ENCODE assay signal across 9 cellular contexts in genomic region chr12:52673713-52674415, GRCh38. TPM values are rescaled to one million over a fixed set of nuclear protein-coding genes. Genes with fewer than 3 reads are reported as not detected.
"Had no signal": no experiment of that assay in that cellular context is flagged by ENCODE, and none has a peak within 500 bp of the region (broad histone marks: within the 10 kb centered on the region; RNA-seq: fewer than 3 reads in every experiment).

No MANE protein-coding gene starts in this region.

- H3K4me1 Mint-ChIP-seq: GM23338, H9 had no signal

- DNase-seq: H9, HCEC 1CT, IMR-90, KBM-7 had no signal

- FAIRE-seq: H1, H54 had no signal

- ATAC-seq: GM23338 had no signal

- H2AFZ ChIP-seq: GM23338 had no signal

- H3K4me2 ChIP-seq: GM23338 had no signal

- H3K4me3 Mint-ChIP-seq: GM23338, H9 had no signal

- H3K9me3 Mint-ChIP-seq: GM23338, H9 had no signal

- H3K27ac ChIP-seq: HL-60 had no signal

- H3K27ac Mint-ChIP-seq: GM23338, H9 had no signal

- H3K4me3 ChIP-seq: GM23338 had no signal

RNA-seq across cellular contexts. Expression of gene KRT1, which starts 6.3 kb away (rescaled TPM):
- total RNA-seq: GM23338, H1, H9, HT1080, IMR-90 had no signal
- polyA plus RNA-seq: GM23338, H1, IMR-90 had no signal

RNA-seq across cellular contexts. Expression of gene KRT2, which starts 21.9 kb away (rescaled TPM):
- total RNA-seq: GM23338, H1, H9, HT1080, IMR-90 had no signal
- polyA plus RNA-seq: GM23338, H1, IMR-90 had no signal

RNA-seq across cellular contexts. Expression of gene KRT77, which starts 29.5 kb away (rescaled TPM):
- total RNA-seq: GM23338, H1, H9, HT1080, IMR-90 had no signal
- polyA plus RNA-seq: GM23338, IMR-90 had no signal

RNA-seq across cellular contexts. Expression of gene KRT73, which starts 55.5 kb away (rescaled TPM):
- total RNA-seq: GM23338, H1, H9, HT1080, IMR-90 had no signal
- polyA plus RNA-seq: GM23338, H1, IMR-90 had no signal
